ENCODE assay signal across 22 cellular contexts in the genomic region with DNA sequence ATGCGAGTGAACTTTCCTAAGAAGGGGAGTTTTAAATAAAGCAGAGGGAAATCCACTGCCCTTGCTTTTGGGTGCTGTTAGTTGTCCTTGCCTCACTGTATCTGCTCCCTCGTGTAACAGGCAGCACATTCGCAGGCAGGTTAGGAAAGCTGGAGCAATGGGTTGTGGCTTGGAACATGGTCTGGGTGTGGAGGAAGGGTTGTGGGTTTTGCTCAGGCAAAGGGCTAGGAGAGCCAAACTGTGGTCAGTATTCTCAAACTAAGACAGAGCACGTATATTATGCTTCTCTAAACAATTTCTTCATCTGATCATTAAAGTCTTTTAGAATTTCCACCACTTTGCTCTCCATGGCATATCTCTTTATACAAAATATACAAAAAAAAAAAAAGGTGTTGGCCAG.
DNase-seq lines count a peak whose midpoint lies in the region; ATAC-seq, FAIRE-seq and TF ChIP-seq lines count a peak whose summit lies in the region.
"Had no signal": no experiment of that assay in that cellular context is flagged by ENCODE, and none has a peak within 500 bp of the region (broad histone marks: within the 10 kb centered on the region; RNA-seq: fewer than 3 reads in every experiment).

No MANE protein-coding gene starts in this region.

- H3K4ac ChIP-seq in IMR-90 (ENCODE audit: low read depth, low read length): no peak overlapping the region

- H3K9me3 ChIP-seq in IMR-90 (ENCODE audit: control insufficient read depth, insufficient read depth, low read length): no peaks in the 10 kb centered on the region
- no peaks in the 10 kb centered on the region for H3K9me3 ChIP-seq in uterus
- H3K9me3 ChIP-seq: A549; BE2C; BLaER1 treated with 17β-estradiol and CSF1 and Interleukin-3, amounts not matched to agents 10 nM and 100 nM had no signal

- no peak overlapping the region for H2AK9ac ChIP-seq in IMR-90 (replicated peaks; ENCODE audit: low read depth, low read length, poor library complexity)

- no peak overlapping the region for H3K23ac ChIP-seq in IMR-90 (ENCODE audit: low read depth, low read length)

- DNase-seq in GM12891 (ENCODE audit: insufficient read length, low spot score) (no peak), IMR-90 (no peak), astrocyte of the hippocampus (ENCODE audit: low read depth, low spot score) (peak; percentile 44), fibroblast of peridontal ligament (ENCODE audit: extremely low read depth) (peak; percentile 63), left colon (no peak), uterus (no peak), cerebellar nuclear complex (lab: John Stamatoyannopoulos, UW) (no peak)
- DNase-seq: 8988T; BE2C; CD4-positive, alpha-beta T cell; CD8-positive, alpha-beta memory T cell; DMS 273 treated with DMSO at 0.1 percent for 48 hours; DMS79; EL; GDM1 had no signal

- no peak overlapping the region for H3K4me3 ChIP-seq in IMR-90 (ENCODE audit: insufficient read depth, low read depth, low read length)
- no peak overlapping the region for H3K4me3 ChIP-seq in uterus
- H3K4me3 ChIP-seq: A549; BLaER1 treated with 17β-estradiol and CSF1 and Interleukin-3, amounts not matched to agents 10 nM and 100 nM; GM12878; GM23338 had no signal

- H3K27me3 ChIP-seq in IMR-90 (ENCODE audit: control insufficient read depth, insufficient read depth, low read length) (no peaks in the 10 kb centered on the region), uterus (no peaks in the 10 kb centered on the region)
- H3K27me3 ChIP-seq: BE2C; BLaER1 treated with 17β-estradiol and CSF1 and Interleukin-3, amounts not matched to agents 10 nM and 100 nM had no signal

- H2BK120ac ChIP-seq in IMR-90 (ENCODE audit: low read depth, low read length): no peak overlapping the region

- no peak overlapping the region for H3K4me2 ChIP-seq in IMR-90 (ENCODE audit: low read depth, low read length)
- H3K4me2 ChIP-seq: A549; BLaER1 treated with 17β-estradiol and CSF1 and Interleukin-3, amounts not matched to agents 10 nM and 100 nM; GM23338 had no signal

- CTCF ChIA-PET in IMR-90 (lab: Yijun Ruan, JAX): no interaction called here

- H3K56ac ChIP-seq in IMR-90 (ENCODE audit: extremely low read depth, insufficient read depth, low read length): no peak overlapping the region

- H2AK5ac ChIP-seq in IMR-90 (ENCODE audit: low read depth, low read length): peak overlapping the region; percentile 51; the same call in 1 of the 2 replicates

- WGBS in IMR-90 (ENCODE audit: extremely low coverage in 2 of 2, insufficient read length in 1 of 2), 2 experiments: 100% methylated on average over 1 of the region's 4 CpGs; no CpG with 5 or more reads in 1 of the 2 experiments

- POLR2A ChIA-PET in IMR-90 (lab: Charles Lee; ENCODE audit: unreplicated experiment): no interaction called here

- no peak overlapping the region for H2AFZ ChIP-seq in IMR-90 (replicated peaks; ENCODE audit: low read length, poor library complexity)
- H2AFZ ChIP-seq: GM23338 had no signal

- peak overlapping the region; percentile 56; the same call in 1 of the 3 replicates for H2BK15ac ChIP-seq in IMR-90 (ENCODE audit: low read depth, low read length)

- in situ Hi-C loops in IMR-90 (cut with MboI; ENCODE audit: low sequenced_read_pairs): no loop called here

- ATAC-seq in IMR-90 (ENCODE audit: low read depth) (no peak), left colon (no peak), HG03460 (IDR thresholded peaks at IDR 0.05; ENCODE audit: unreplicated experiment) (no peak)
- ATAC-seq: A549 had no signal

- H3K27ac ChIP-seq in IMR-90 (ENCODE audit: insufficient read depth, low read length) (no peak overlapping the region), uterus (no peak overlapping the region)
- H3K27ac ChIP-seq: A549; BLaER1 treated with 17β-estradiol and CSF1 and Interleukin-3, amounts not matched to agents 10 nM and 100 nM had no signal

- TF ChIP-seq POLR2A in GM12891 (IDR thresholded peaks at IDR 0.05; ENCODE audit: low read depth, low read length) (no peak), IMR-90 (IDR thresholded peaks at IDR 0.05; ENCODE audit: low read depth, low read length) (no peak), uterus (IDR thresholded peaks at IDR 0.05) (no peak)

- H3K36me3 ChIP-seq in IMR-90 (ENCODE audit: control insufficient read depth, insufficient read depth, low read length): no peaks in the 10 kb centered on the region
- no peaks in the 10 kb centered on the region for H3K36me3 ChIP-seq in uterus
- H3K36me3 ChIP-seq: BE2C had no signal

- H3K18ac ChIP-seq in IMR-90 (ENCODE audit: low read depth, low read length): no peak overlapping the region

- H3K79me1 ChIP-seq in IMR-90 (ENCODE audit: low read depth in 1 of 2, low read length in 2 of 2): no peaks in the 10 kb centered on the region; a peak in 1 of 4 replicates

- intact Hi-C loops in IMR-90 (cut with micrococcal nuclease): no loop called here
- intact Hi-C loops in left colon (cut with DNase I, micrococcal nuclease): no loop called here
- intact Hi-C loops in uterus (cut with DNase I; ENCODE audit: low total_unique reads): no loop called here

- no peak for TF ChIP-seq RAD21 in IMR-90 (IDR thresholded peaks at IDR 0.05; ENCODE audit: low read length)

- peaks cover 3% of the 10 kb centered on the region; the same call in 1 of the 2 replicates for H3K9me1 ChIP-seq in IMR-90 (ENCODE audit: insufficient read depth, low read length)

- H2BK5ac ChIP-seq in IMR-90 (ENCODE audit: low read depth, low read length, poor library complexity, severe bottlenecking): no peak overlapping the region

- TF ChIP-seq CTCF in IMR-90 (conservative IDR thresholded peaks at IDR 0.05; ENCODE audit: low read depth, low read length) (no peak), uterus (IDR thresholded peaks at IDR 0.05) (no peak)

- no peak overlapping the region for H2BK20ac ChIP-seq in IMR-90 (ENCODE audit: low read depth, low read length)

- no TSS peak for BruUV-seq in IMR-90 (replicated peaks; lab: Mats Ljungman, UMichigan)

- no peak overlapping the region for H3K14ac ChIP-seq in IMR-90 (replicated peaks; ENCODE audit: low read depth, low read length)

- H4K8ac ChIP-seq in IMR-90 (ENCODE audit: low read depth in 2 of 2, low read length in 2 of 2): no peak overlapping the region

- no peaks in the 10 kb centered on the region for H4K20me1 ChIP-seq in IMR-90 (ENCODE audit: insufficient read depth, low read length)
- H4K20me1 ChIP-seq: BLaER1 treated with 17β-estradiol and CSF1 and Interleukin-3, amounts not matched to agents 10 nM and 100 nM had no signal

- H4K91ac ChIP-seq in IMR-90 (ENCODE audit: insufficient read depth, low read depth, low read length): no peak overlapping the region

- H3K9ac ChIP-seq in IMR-90 (ENCODE audit: low read depth, low read length): no peak overlapping the region
- H3K9ac ChIP-seq: BLaER1 treated with 17β-estradiol and CSF1 and Interleukin-3, amounts not matched to agents 10 nM and 100 nM had no signal

- H3K4me1 ChIP-seq in IMR-90 (ENCODE audit: control insufficient read depth, insufficient read depth, low read length) (no peaks in the 10 kb centered on the region), uterus (no peaks in the 10 kb centered on the region)
- H3K4me1 ChIP-seq: A549; BLaER1 treated with 17β-estradiol and CSF1 and Interleukin-3, amounts not matched to agents 10 nM and 100 nM had no signal

- FAIRE-seq in GM12891 (lab: Jason Lieb, UNC): peak; percentile 28
- FAIRE-seq: A549, D721Med, GM12878, GM18507 had no signal

- no peak overlapping the region for H4K5ac ChIP-seq in IMR-90 (ENCODE audit: low read depth, low read length)

- dilution Hi-C loops in IMR-90 (cut with HindIII; ENCODE audit: low sequenced_read_pairs, unreplicated experiment): no loop called here

TF ChIP-seq in GM12891, 5 proteins besides CTCF, POLR2A, EP300 and RAD21:
- no peak for TF ChIP-seq POU2F2 (IDR thresholded peaks at IDR 0.05; ENCODE audit: low read depth, low read length)
- TF ChIP-seq SPI1 (IDR thresholded peaks at IDR 0.05; ENCODE audit: low read depth, low read length): no peak
- TF ChIP-seq TAF1 (IDR thresholded peaks at IDR 0.05; ENCODE audit: low read depth, low read length): no peak
- TF ChIP-seq PAX5 (IDR thresholded peaks at IDR 0.05; ENCODE audit: insufficient read depth, low read length, severe bottlenecking): no peak
- no peak for TF ChIP-seq POLR2AphosphoS5 (IDR thresholded peaks at IDR 0.05; ENCODE audit: low read depth, low read length)
TF ChIP-seq in GM12891: peak in this region for 0.

TF ChIP-seq in IMR-90, 13 proteins besides CTCF, POLR2A, EP300 and RAD21 (continues in another document):
- no peak for TF ChIP-seq MXI1 (IDR thresholded peaks at IDR 0.05; ENCODE audit: borderline replicate concordance, low read depth, low read length)
- no peak for TF ChIP-seq MAZ (IDR thresholded peaks at IDR 0.05; ENCODE audit: borderline replicate concordance, low read depth, low read length)
- TF ChIP-seq, protein P1, sequence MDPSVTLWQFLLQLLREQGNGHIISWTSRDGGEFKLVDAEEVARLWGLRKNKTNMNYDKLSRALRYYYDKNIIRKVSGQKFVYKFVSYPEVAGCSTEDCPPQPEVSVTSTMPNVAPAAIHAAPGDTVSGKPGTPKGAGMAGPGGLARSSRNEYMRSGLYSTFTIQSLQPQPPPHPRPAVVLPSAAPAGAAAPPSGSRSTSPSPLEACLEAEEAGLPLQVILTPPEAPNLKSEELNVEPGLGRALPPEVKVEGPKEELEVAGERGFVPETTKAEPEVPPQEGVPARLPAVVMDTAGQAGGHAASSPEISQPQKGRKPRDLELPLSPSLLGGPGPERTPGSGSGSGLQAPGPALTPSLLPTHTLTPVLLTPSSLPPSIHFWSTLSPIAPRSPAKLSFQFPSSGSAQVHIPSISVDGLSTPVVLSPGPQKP (IDR thresholded peaks at IDR 0.05; ENCODE audit: borderline replicate concordance, low read depth, low read length): no peak
- no peak for TF ChIP-seq RFX5 (IDR thresholded peaks at IDR 0.05; ENCODE audit: low read depth, low read length)
- no peak for TF ChIP-seq NFE2L2 (IDR thresholded peaks at IDR 0.05; ENCODE audit: low read depth, low read length)
- TF ChIP-seq, protein P2, sequence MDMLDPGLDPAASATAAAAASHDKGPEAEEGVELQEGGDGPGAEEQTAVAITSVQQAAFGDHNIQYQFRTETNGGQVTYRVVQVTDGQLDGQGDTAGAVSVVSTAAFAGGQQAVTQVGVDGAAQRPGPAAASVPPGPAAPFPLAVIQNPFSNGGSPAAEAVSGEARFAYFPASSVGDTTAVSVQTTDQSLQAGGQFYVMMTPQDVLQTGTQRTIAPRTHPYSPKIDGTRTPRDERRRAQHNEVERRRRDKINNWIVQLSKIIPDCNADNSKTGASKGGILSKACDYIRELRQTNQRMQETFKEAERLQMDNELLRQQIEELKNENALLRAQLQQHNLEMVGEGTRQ (IDR thresholded peaks at IDR 0.05; ENCODE audit: low read depth, low read length): no peak
- TF ChIP-seq CHD1 (IDR thresholded peaks at IDR 0.05; ENCODE audit: low read depth, low read length): no peak
- no peak for TF ChIP-seq FOS (IDR thresholded peaks at IDR 0.05; ENCODE audit: low read depth, low read length)
- TF ChIP-seq CEBPB (IDR thresholded peaks at IDR 0.05; ENCODE audit: low read depth, low read length): no peak
- no peak for TF ChIP-seq BHLHE40 (IDR thresholded peaks at IDR 0.05; ENCODE audit: low read depth, low read length)
- TF ChIP-seq MAFK (IDR thresholded peaks at IDR 0.05; ENCODE audit: low read depth, low read length): no peak
- no peak for TF ChIP-seq SMC3 (IDR thresholded peaks at IDR 0.05; ENCODE audit: low read depth, low read length)

Comparison
In these comparisons a context has a peak if more than half of its experiments do, and no peak if none do; other contexts are left out.
1. DNase-seq: peak in astrocyte of the hippocampus (single experiment) and fibroblast of peridontal ligament (single experiment); none in GM12891 (single experiment), IMR-90 (single experiment), left colon (0 of 2), uterus (0 of 2) and cerebellar nuclear complex (0 of 2).